Comparison of ENCODE assay signal across 8 cellular contexts in the genomic region with DNA sequence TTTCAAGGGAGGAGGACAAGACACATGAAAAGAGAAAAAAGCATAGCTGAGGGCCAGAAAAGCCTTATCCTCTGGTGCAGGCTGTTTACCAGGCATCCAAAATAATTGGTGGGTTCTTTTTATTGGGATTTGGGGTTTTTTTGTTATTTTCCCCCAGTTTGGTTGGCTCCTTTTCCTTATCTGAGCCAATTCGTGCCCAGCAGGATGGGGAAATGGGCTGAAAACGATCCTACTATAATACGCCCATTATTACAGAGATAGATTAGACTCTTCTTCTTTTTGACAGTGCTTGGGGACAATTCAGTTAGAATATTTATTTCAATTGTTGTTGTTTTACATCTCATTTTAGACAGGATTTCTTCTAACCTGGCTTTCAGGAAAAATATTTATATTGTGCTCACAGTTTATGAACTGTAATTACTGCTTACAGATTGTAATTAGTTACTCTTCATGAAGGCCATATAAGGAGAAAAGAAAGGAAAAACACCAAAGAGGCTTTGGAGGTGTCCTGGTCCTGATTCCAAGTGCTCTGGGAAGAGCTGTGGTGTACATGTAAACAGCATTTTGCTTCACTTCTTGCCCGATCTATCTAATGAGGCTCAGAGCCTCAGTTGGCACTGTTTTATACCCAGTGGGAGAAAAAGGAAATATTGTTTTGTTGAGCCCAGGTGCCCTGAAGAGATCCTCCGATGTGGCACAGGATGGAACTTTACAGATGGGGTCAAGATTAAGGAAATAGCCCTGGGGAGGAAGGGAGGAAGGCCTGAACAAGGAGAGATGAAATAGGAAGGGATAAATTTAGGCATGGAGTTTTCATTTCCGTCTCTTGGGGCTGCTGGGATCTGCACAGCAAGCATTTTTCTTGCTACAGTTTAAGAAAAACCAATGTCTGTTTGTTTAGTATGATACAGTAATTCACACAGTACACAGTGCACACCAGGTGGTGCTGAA. TPM values are rescaled to one million over a fixed set of nuclear protein-coding genes. Genes with fewer than 3 reads are reported as not detected.
A peak's percentile ranks its signal among the peaks of the same experiment; 100 is the strongest.
DNase-seq lines count a peak whose midpoint lies in the region; ATAC-seq and TF ChIP-seq lines count a peak whose summit lies in the region.

No MANE protein-coding gene starts in this region.

- H2BK120ac ChIP-seq in trophoblast cell (ENCODE audit: insufficient read depth, low read length, poor library complexity), result no peak overlapping the region

- intact Hi-C loops in activated B cell treated with CpG ODN at 0.5 μM for 24 hours (cut with micrococcal nuclease), result loop anchor here (1.0 to 5.0 kb wide), 3 partner anchors 55 to 459 kb away; partner anchors contain the start of genes NME2 and SPAG9

- CTCF ChIA-PET in activated B cell treated with CpG ODN at 0.5 μM for 24 hours (lab: Charles Lee), result interaction anchor here (1.4 kb wide), 1 partner anchor 12 kb away, joined by 3 read pairs; no protein-coding TSS in a partner anchor

- H2BK12ac ChIP-seq in trophoblast cell (ENCODE audit: low read length), result no peak overlapping the region

- H3K23ac ChIP-seq in trophoblast cell (ENCODE audit: low read length), result no peak overlapping the region

- ATAC-seq in activated B cell treated with CpG ODN at 0.5 μM for 24 hours (ENCODE audit: low read depth) (no peak), GM19324 (IDR thresholded peaks at IDR 0.05; ENCODE audit: low FRiP score, unreplicated experiment) (no peak), HG03520 (IDR thresholded peaks at IDR 0.05; ENCODE audit: unreplicated experiment) (no peak)

- H3K4me1 Mint-ChIP-seq in IgD-negative memory B cell, result peaks cover 20 to 33% (median 20%) of the 10 kb centered on the region in 3 donors
- peaks cover 37% of the 10 kb centered on the region for H3K4me1 Mint-ChIP-seq in activated B cell treated with CpG ODN at 0.5 μM for 24 hours

- peaks cover 8% of the 10 kb centered on the region for H3K79me1 ChIP-seq in trophoblast cell (ENCODE audit: low read length)

- peak overlapping the region; percentile 50 for H4K91ac ChIP-seq in trophoblast cell (ENCODE audit: low read depth, low read length)

- H3K4me3 ChIP-seq in trophoblast cell (ENCODE audit: low read depth, low read length), result peak overlapping the region; percentile 11

- H3K18ac ChIP-seq in trophoblast cell (ENCODE audit: low read length), result no peak overlapping the region

- POLR2A ChIA-PET in activated B cell treated with CpG ODN at 0.5 μM for 24 hours (lab: Charles Lee), result interaction anchor here (0.7 to 3.5 kb wide), 5 partner anchors 9 to 311 kb away, joined by 3 to 48 read pairs (median 3); partner anchors contain the start of genes LRRC59 and LUC7L3

- H3K14ac ChIP-seq in trophoblast cell (ENCODE audit: low read length), result no peak overlapping the region

- peaks cover 7% of the 10 kb centered on the region for H3K79me2 ChIP-seq in trophoblast cell (ENCODE audit: control insufficient read depth, insufficient read depth, low read length, poor library complexity)

- peak overlapping the region; percentile 88 for H3K4me2 ChIP-seq in trophoblast cell (ENCODE audit: low read length)

- DNase-seq in EH (ENCODE audit: low read depth) (peak; percentile 54), activated B cell treated with CpG ODN at 0.5 μM for 24 hours (no peak), globus pallidus (ENCODE audit: low spot score) (peak; percentile 57), trophoblast cell (no peak)
- no peak for DNase-seq in central memory CD4-positive, alpha-beta T cell

- H3K9me3 ChIP-seq in trophoblast cell (ENCODE audit: insufficient read depth, low read depth, low read length), result peaks cover 2% of the 10 kb centered on the region

- peak overlapping the region; percentile 74 for H3K9ac ChIP-seq in trophoblast cell (ENCODE audit: low read length)

- H3K4me3 Mint-ChIP-seq in IgD-negative memory B cell (peak overlapping the region; percentile 87 to 95 (median 92)), activated B cell treated with CpG ODN at 0.5 μM for 24 hours (peak overlapping the region; percentile 91)

- H3K9me3 Mint-ChIP-seq in IgD-negative memory B cell, result no peaks in the 10 kb centered on the region
- H3K9me3 Mint-ChIP-seq in activated B cell treated with CpG ODN at 0.5 μM for 24 hours, result no peaks in the 10 kb centered on the region

- H2BK5ac ChIP-seq in trophoblast cell (ENCODE audit: low read depth, low read length, poor library complexity), result peak overlapping the region; percentile 42

- H3K27me3 Mint-ChIP-seq in IgD-negative memory B cell (no peaks in the 10 kb centered on the region), activated B cell treated with CpG ODN at 0.5 μM for 24 hours (no peaks in the 10 kb centered on the region)

- peaks cover 2 to 5% of the 10 kb centered on the region in 2 experiments for H3K4me1 ChIP-seq in trophoblast cell (ENCODE audit: control insufficient read depth in 1 of 2, insufficient read depth in 2 of 2, low read length in 2 of 2)

- H2AFZ ChIP-seq in trophoblast cell (ENCODE audit: insufficient read depth, low read length, poor library complexity), result peak overlapping the region; percentile 73

- H3K27ac ChIP-seq in trophoblast cell (ENCODE audit: low read depth, low read length), result peak overlapping the region; percentile 70

- H3K36me3 ChIP-seq in trophoblast cell (ENCODE audit: control insufficient read depth in 1 of 2, insufficient read depth in 2 of 2, low read length in 2 of 2), result no peaks in the 10 kb centered on the region

- peak overlapping the region; percentile 91 to 98 (median 98) for H3K27ac Mint-ChIP-seq in IgD-negative memory B cell
- H3K27ac Mint-ChIP-seq in activated B cell treated with CpG ODN at 0.5 μM for 24 hours, result peak overlapping the region; percentile 94

- no peak for TF ChIP-seq CTCF in activated B cell treated with CpG ODN at 0.5 μM for 24 hours (IDR thresholded peaks at IDR 0.05)

- no CpG with 5 or more reads among the region's 6 CpGs for WGBS in trophoblast cell (ENCODE audit: extremely low coverage, insufficient coverage, insufficient read length)

- no peaks in the 10 kb centered on the region for H3K27me3 ChIP-seq in trophoblast cell (ENCODE audit: insufficient read depth, low read length)

- H4K8ac ChIP-seq in trophoblast cell (ENCODE audit: low read depth, low read length), result peak overlapping the region; percentile 80

- peak overlapping the region; percentile 12 for H4K12ac ChIP-seq in trophoblast cell (ENCODE audit: low read depth, low read length)

- no peak overlapping the region for H3K4ac ChIP-seq in trophoblast cell (ENCODE audit: low read depth, low read length)

- H2AK5ac ChIP-seq in trophoblast cell (ENCODE audit: low read length), result no peak overlapping the region

- H3K36me3 Mint-ChIP-seq in IgD-negative memory B cell, result peaks cover 2% of the 10 kb centered on the region
- peaks cover 21% of the 10 kb centered on the region for H3K36me3 Mint-ChIP-seq in activated B cell treated with CpG ODN at 0.5 μM for 24 hours (ENCODE audit: low read depth)

RNA-seq across cellular contexts. Expression of gene ANKRD40, which starts 0.6 kb away (rescaled TPM):
- polyA plus RNA-seq in IgD-negative memory B cell, result 4.5 TPM
- total RNA-seq in activated B cell treated with CpG ODN at 0.5 μM for 24 hours, result 39.0 and 40.3 TPM in 2 replicates
- polyA plus RNA-seq in trophoblast cell (2013), result 19.4 and 20.6 TPM in 2 replicates

RNA-seq across cellular contexts. Expression of gene LUC7L3, which starts 11.1 kb away (rescaled TPM):
- polyA plus RNA-seq in IgD-negative memory B cell, result 65.5 TPM
- 158 and 162 TPM in 2 replicates for total RNA-seq in activated B cell treated with CpG ODN at 0.5 μM for 24 hours
- polyA plus RNA-seq in trophoblast cell (2013), result 128 and 131 TPM in 2 replicates

RNA-seq across cellular contexts. Expression of gene ANKRD40CL, which starts 59.0 kb away (rescaled TPM):
- not detected for polyA plus RNA-seq in IgD-negative memory B cell
- total RNA-seq in activated B cell treated with CpG ODN at 0.5 μM for 24 hours, result 0.42 TPM in 1 of 2 replicates, not detected in the other
- not detected in 2 replicates for polyA plus RNA-seq in trophoblast cell (2013)

Comparison
In these comparisons a context has a peak if more than half of its experiments do, and no peak if none do; other contexts are left out.
1. DNase-seq: peak in EH (single experiment) and globus pallidus (single experiment); none in activated B cell treated with CpG ODN at 0.5 μM for 24 hours (single experiment), trophoblast cell (0 of 2) and central memory CD4-positive, alpha-beta T cell (single experiment).